ENCODE assay signal across 14 cellular contexts in genomic region chr15:94586099-94586498, GRCh38.
A peak's percentile ranks its signal among the peaks of the same experiment; 100 is the strongest.
DNase-seq lines count a peak whose midpoint lies in the region; ATAC-seq and TF ChIP-seq lines count a peak whose summit lies in the region.
"Had no signal": no experiment of that assay in that cellular context is flagged by ENCODE, and none has a peak within 500 bp of the region (broad histone marks: within the 10 kb centered on the region; RNA-seq: fewer than 3 reads in every experiment).

No MANE protein-coding gene starts in this region.

- no peaks in the 10 kb centered on the region for H3K9me3 ChIP-seq in esophagus muscularis mucosa
- H3K9me3 ChIP-seq: esophagus squamous epithelium had no signal

- no peak overlapping the region for H3K27ac ChIP-seq in esophagus muscularis mucosa (replicated peaks in 1 of 4)
- H3K27ac ChIP-seq: cardiac muscle cell, SJCRH30 had no signal

- TF ChIP-seq CTCF in esophagus muscularis mucosa (IDR thresholded peaks at IDR 0.05), result no peak

- 64% methylated on average over 3 of the region's 3 CpGs for WGBS in esophagus muscularis mucosa

- no peak for TF ChIP-seq EP300 in esophagus muscularis mucosa (IDR thresholded peaks at IDR 0.05)

- intact Hi-C loops in esophagus muscularis mucosa (cut with DNase I), result no loop called here

- DNase-seq in esophagus muscularis mucosa (ENCODE audit: extremely low spot score), result no peak
- DNase-seq in NCI-H1930 (lab: John Stamatoyannopoulos, UW), result no peak
- no peak for DNase-seq in OCI-M2 (lab: John Stamatoyannopoulos, UW; ENCODE audit: unreplicated experiment)
- DNase-seq in NCI-H510A treated with DMSO at 0.1 percent for 48 hours (lab: John Stamatoyannopoulos, UW), result no peak
- DNase-seq: activated CD4-positive, CD25-positive, alpha-beta regulatory T cell; EL; esophagus squamous epithelium; NCI-H1105; SJCRH30 had no signal

- no peak overlapping the region for H3K4me3 ChIP-seq in esophagus muscularis mucosa
- H3K4me3 ChIP-seq: cardiac muscle cell, esophagus squamous epithelium, SJCRH30 had no signal

- no peak for TF ChIP-seq POLR2A in esophagus muscularis mucosa (IDR thresholded peaks at IDR 0.05; ENCODE audit: low read depth)

- no peaks in the 10 kb centered on the region for H3K4me1 ChIP-seq in esophagus muscularis mucosa
- H3K4me1 ChIP-seq: esophagus squamous epithelium, SJCRH30 had no signal

- no peaks in the 10 kb centered on the region for H3K36me3 ChIP-seq in esophagus muscularis mucosa
- H3K36me3 ChIP-seq: cardiac muscle cell, esophagus squamous epithelium, SJCRH30 had no signal

- ATAC-seq in GM18508 (IDR thresholded peaks at IDR 0.05; ENCODE audit: insufficient read depth, unreplicated experiment) (peak; percentile 59), GM19455 (IDR thresholded peaks at IDR 0.05; ENCODE audit: unreplicated experiment) (peak; percentile 72), HG02840 (IDR thresholded peaks at IDR 0.05; ENCODE audit: low FRiP score, unreplicated experiment) (peak; percentile 52), HG03469 (IDR thresholded peaks at IDR 0.05; ENCODE audit: unreplicated experiment) (peak; percentile 75)

- H3K27me3 ChIP-seq in esophagus muscularis mucosa, result no peaks in the 10 kb centered on the region
- H3K27me3 ChIP-seq: cardiac muscle cell, esophagus squamous epithelium, SJCRH30 had no signal
